Comparison of ENCODE assay signal across 15 cellular contexts in the genomic region with DNA sequence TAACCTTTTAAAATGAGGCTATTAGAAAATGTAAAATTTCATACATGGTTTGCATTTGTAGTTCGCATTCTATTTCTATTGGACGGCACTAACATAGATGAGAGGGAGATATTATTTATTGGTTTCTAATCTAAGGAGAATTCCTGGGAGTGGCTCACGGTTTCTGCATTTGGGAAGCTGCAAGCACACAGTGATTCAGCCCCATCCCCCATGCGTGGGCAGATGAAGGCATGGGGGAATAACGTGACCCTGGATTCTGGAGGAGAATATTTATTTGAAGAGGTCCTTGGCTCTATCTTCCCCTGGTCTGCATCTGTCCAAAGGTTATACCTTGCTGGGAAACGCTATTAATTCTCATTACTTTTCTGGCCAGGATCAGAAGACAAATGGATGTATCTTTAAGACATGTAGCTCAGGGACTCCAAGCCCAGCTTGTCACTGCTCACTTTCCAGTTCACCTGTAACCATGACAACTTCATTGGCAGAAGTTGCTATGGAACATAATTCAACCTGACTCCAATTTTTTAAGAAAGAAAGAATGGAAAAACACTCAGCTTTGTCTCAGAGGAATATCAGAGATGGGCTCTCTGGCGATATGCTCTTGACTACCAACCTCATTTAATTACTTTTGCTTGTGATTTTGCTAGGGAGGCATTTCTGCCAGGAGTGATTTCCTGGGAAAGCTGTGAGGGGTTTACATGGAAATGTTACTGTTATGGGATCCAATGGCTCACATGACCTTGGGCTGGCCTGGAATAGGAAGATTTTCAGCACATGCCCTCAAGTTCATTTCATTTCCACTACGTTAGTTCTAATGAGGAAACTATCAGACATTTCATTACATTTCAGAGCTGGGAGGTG.
"Had no signal": no experiment of that assay in that cellular context is flagged by ENCODE, and none has a peak within 500 bp of the region (broad histone marks: within the 10 kb centered on the region; RNA-seq: fewer than 3 reads in every experiment).

No MANE protein-coding gene starts in this region.

- H3K27me3 Mint-ChIP-seq: activated naive CD8-positive, alpha-beta T cell treated with anti-CD3 and anti-CD28 coated beads for 36 hours had no signal

- H3K36me3 Mint-ChIP-seq: activated naive CD8-positive, alpha-beta T cell treated with anti-CD3 and anti-CD28 coated beads for 36 hours had no signal

- H3K9me3 Mint-ChIP-seq: endodermal cell had no signal

- DNase-seq: activated CD4-positive, alpha-beta T cell treated with anti-CD3 and anti-CD28 coated beads for 1 hour; activated CD8-positive, alpha-beta memory T cell treated with anti-CD3 and anti-CD28 coated beads for 24 hours; activated gamma-delta T cell treated with Interleukin-2 at 50 U/mL for 16 hours; activated naive CD8-positive, alpha-beta T cell treated with anti-CD3 and anti-CD28 coated beads for 36 hours; activated T-cell treated with anti-CD3 and anti-CD28 coated beads, Interleukin-2, amount 50 U/mL, for 72 hours; endodermal cell; left ventricle myocardium inferior; mammary epithelial cell; naive thymus-derived CD4-positive, alpha-beta T cell; right cardiac atrium; stimulated activated naive CD8-positive, alpha-beta T cell treated with anti-CD3 and anti-CD28 coated beads, Interleukin-15, Interleukin-2, amounts not matched to agents 100 U/mL and 50 U/mL, for 24 hours; WERI-Rb-1 had no signal

- H3K4me1 Mint-ChIP-seq: activated naive CD8-positive, alpha-beta T cell treated with anti-CD3 and anti-CD28 coated beads for 36 hours; endodermal cell; naive thymus-derived CD4-positive, alpha-beta T cell had no signal

- H3K4me3 Mint-ChIP-seq: activated naive CD8-positive, alpha-beta T cell treated with anti-CD3 and anti-CD28 coated beads for 36 hours; activated T-cell treated with anti-CD3 and anti-CD28 coated beads, Interleukin-2, amount 50 U/mL, for 72 hours; endodermal cell; naive thymus-derived CD4-positive, alpha-beta T cell had no signal

- H3K27ac ChIP-seq: cardiac muscle cell, left ventricle myocardium inferior, skin epidermis, WERI-Rb-1 had no signal

- H3K27ac Mint-ChIP-seq: activated naive CD8-positive, alpha-beta T cell treated with anti-CD3 and anti-CD28 coated beads for 36 hours; activated T-cell treated with anti-CD3 and anti-CD28 coated beads, Interleukin-2, amount 50 U/mL, for 72 hours; endodermal cell; naive thymus-derived CD4-positive, alpha-beta T cell; progenitor cell of endocrine pancreas had no signal
